Comparison of ENCODE assay signal across 21 cellular contexts in genomic region chr1:168752171-168752570, GRCh38. TPM values are rescaled to one million over a fixed set of nuclear protein-coding genes. Genes with fewer than 3 reads are reported as not detected.
A peak's percentile ranks its signal among the peaks of the same experiment; 100 is the strongest.
DNase-seq lines count a peak whose midpoint lies in the region; ATAC-seq, FAIRE-seq and TF ChIP-seq lines count a peak whose summit lies in the region.
"Had no signal": no experiment of that assay in that cellular context is flagged by ENCODE, and none has a peak within 500 bp of the region (broad histone marks: within the 10 kb centered on the region; RNA-seq: fewer than 3 reads in every experiment).

No MANE protein-coding gene starts in this region.

- no peaks in the 10 kb centered on the region for H3K79me2 ChIP-seq in PC-3 (ENCODE audit: low read length)

- H3K9me2 ChIP-seq in PC-3 (replicated peaks; ENCODE audit: low read length): no peaks in the 10 kb centered on the region

- TF ChIP-seq CTCF in MCF 10A (IDR thresholded peaks at IDR 0.05; ENCODE audit: unreplicated experiment) (no peak), PC-3 (conservative IDR thresholded peaks at IDR 0.05; ENCODE audit: low read depth, low read length) (no peak), endothelial cell (IDR thresholded peaks at IDR 0.05; ENCODE audit: unreplicated experiment) (no peak)

- peak; percentile 92 for ATAC-seq in PC-3
- ATAC-seq: naive thymus-derived CD4-positive, alpha-beta T cell; T-helper 17 cell had no signal

- H3K4me1 ChIP-seq in PC-3 (ENCODE audit: insufficient read depth, low read length) (peaks cover 24% of the 10 kb centered on the region), small intestine (ENCODE audit: control insufficient read depth in 2 of 2, insufficient read depth in 1 of 2, low read depth in 1 of 2, low read length in 1 of 2) (no peaks in the 10 kb centered on the region)
- H3K4me1 ChIP-seq: suprapubic skin had no signal

- 12 to 44% (median 21%) methylated on average over 7 of the region's 7 CpGs for WGBS in small intestine, 3 donors

- H3K4me1 Mint-ChIP-seq in MCF 10A (ENCODE audit: insufficient read depth, unreplicated experiment) (peaks cover 10% of the 10 kb centered on the region), endothelial cell (ENCODE audit: unreplicated experiment) (peaks cover 10% of the 10 kb centered on the region)
- H3K4me1 Mint-ChIP-seq: naive thymus-derived CD4-positive, alpha-beta T cell; T-helper 17 cell had no signal

- DNase-seq in T47D (ENCODE audit: low read depth in 1 of 2, low spot score in 1 of 2): peak; percentile 27 to 43
- DNase-seq in MCF 10A (ENCODE audit: unreplicated experiment): no peak
- peak; percentile 91 for DNase-seq in PC-3
- DNase-seq in epithelial cell of prostate (ENCODE audit: low read depth, low spot score): peak; percentile 29
- DNase-seq in small intestine: peak; percentile 88
- DNase-seq in G401 (ENCODE audit: low spot score): no peak
- DNase-seq in NCI-H2107 treated with DMSO at 0.1 percent for 48 hours (lab: John Stamatoyannopoulos, UW; ENCODE audit: unreplicated experiment): no peak
- no peak for DNase-seq in endothelial cell (ENCODE audit: low spot score)
- DNase-seq: activated CD4-positive, alpha-beta T cell treated with anti-CD3 and anti-CD28 coated beads, Interleukin-2, amount 50 U/mL, for 48 hours; activated T-cell treated with anti-CD3 and anti-CD28 coated beads, Interleukin-2, amount 50 U/mL, for 48 hours; amygdala; dermis blood vessel endothelial cell; left ventricle myocardium inferior; naive thymus-derived CD4-positive, alpha-beta T cell; NCI-H2081 treated with DMSO at 0.1 percent for 48 hours; Right ventricle myocardium superior; T-helper 17 cell had no signal

- H3K27ac ChIP-seq in PC-3 (ENCODE audit: low read length) (peak overlapping the region; percentile 77), epithelial cell of prostate (no peak overlapping the region), small intestine (ENCODE audit: low read depth in 1 of 2, low read length in 1 of 2) (no peak overlapping the region)
- H3K27ac ChIP-seq: left ventricle myocardium inferior, suprapubic skin had no signal

- POLR2A ChIA-PET in MCF 10A (lab: Yijun Ruan, JAX): interaction anchor here (0.7 to 2.0 kb wide), 3 partner anchors 13 to 356 kb away, joined by 3 to 5 read pairs (median 4); no protein-coding TSS in a partner anchor
- POLR2A ChIA-PET in PC-3 (lab: Charles Lee; ENCODE audit: unreplicated experiment): interaction anchor here (0.6 kb wide), 1 partner anchor 41 kb away, joined by 3 read pairs; no protein-coding TSS in a partner anchor

- H3K4me3 Mint-ChIP-seq in MCF 10A (ENCODE audit: unreplicated experiment) (no peak overlapping the region), endothelial cell (ENCODE audit: unreplicated experiment) (no peak overlapping the region)
- H3K4me3 Mint-ChIP-seq: naive thymus-derived CD4-positive, alpha-beta T cell; T-helper 17 cell had no signal

- no peaks in the 10 kb centered on the region for H3K27me3 ChIP-seq in PC-3 (ENCODE audit: low read length)
- H3K27me3 ChIP-seq in small intestine (ENCODE audit: control insufficient read depth in 2 of 2, insufficient read depth in 2 of 2, low read length in 2 of 2): no peaks in the 10 kb centered on the region
- H3K27me3 ChIP-seq: suprapubic skin had no signal

- H3K27ac Mint-ChIP-seq in MCF 10A (ENCODE audit: low read depth, unreplicated experiment) (no peak overlapping the region), endothelial cell (ENCODE audit: unreplicated experiment) (no peak overlapping the region)
- H3K27ac Mint-ChIP-seq: naive thymus-derived CD4-positive, alpha-beta T cell; T-helper 17 cell had no signal

- no peaks in the 10 kb centered on the region for H4K20me1 ChIP-seq in PC-3 (ENCODE audit: low read length)

- H2AFZ ChIP-seq in PC-3 (ENCODE audit: low read length): peak overlapping the region; percentile 66

- no TSS peak for BruUV-seq in MCF 10A (replicated peaks; lab: Mats Ljungman, UMichigan)
- no TSS peak for BruUV-seq in PC-3 (replicated peaks; lab: Mats Ljungman, UMichigan)

- CTCF ChIA-PET in MCF 10A (lab: Yijun Ruan, JAX): interaction anchor here (1.0 kb wide), 1 partner anchor 15 kb away, joined by 3 read pairs; no protein-coding TSS in a partner anchor
- CTCF ChIA-PET in PC-3 (lab: Charles Lee): interaction anchor here (0.5 to 0.9 kb wide), 2 partner anchors 16 to 597 kb away, joined by 3 to 4 read pairs; no protein-coding TSS in a partner anchor

- in situ Hi-C loops in T47D (cut with HindIII; ENCODE audit: low pct_unique_long_range_greater_than_20kb, low sequenced_read_pairs) (no loop called here), G401 (cut with HindIII; ENCODE audit: low sequenced_read_pairs) (no loop called here)

- H3K4me3 ChIP-seq in PC-3 (ENCODE audit: low read length): peak overlapping the region; percentile 47
- no peak overlapping the region for H3K4me3 ChIP-seq in small intestine (ENCODE audit: low read depth in 1 of 2, low read length in 2 of 2)
- H3K4me3 ChIP-seq: left ventricle myocardium inferior, suprapubic skin had no signal

- H3K36me3 Mint-ChIP-seq in MCF 10A (ENCODE audit: insufficient read depth, unreplicated experiment) (no peaks in the 10 kb centered on the region), endothelial cell (ENCODE audit: low read depth, unreplicated experiment) (no peaks in the 10 kb centered on the region)
- H3K36me3 Mint-ChIP-seq: naive thymus-derived CD4-positive, alpha-beta T cell had no signal

- H3K36me3 ChIP-seq in PC-3 (ENCODE audit: low read depth, low read length) (no peaks in the 10 kb centered on the region), small intestine (ENCODE audit: control insufficient read depth in 2 of 2, insufficient read depth in 2 of 2, low read length in 2 of 2) (no peaks in the 10 kb centered on the region)
- H3K36me3 ChIP-seq: left ventricle myocardium inferior, suprapubic skin had no signal

- no peaks in the 10 kb centered on the region for H3K9me3 ChIP-seq in PC-3 (ENCODE audit: low read length)
- H3K9me3 ChIP-seq in small intestine (ENCODE audit: control insufficient read depth, low read depth): no peaks in the 10 kb centered on the region
- H3K9me3 ChIP-seq: left ventricle myocardium inferior, suprapubic skin had no signal

- intact Hi-C loops in MCF 10A (cut with micrococcal nuclease): no loop called here
- intact Hi-C loops in PC-3 (cut with micrococcal nuclease): loop anchor here (1.0 to 5.0 kb wide), 6 partner anchors 42 to 355 kb away; partner anchors contain the start of gene ATP1B1

- H3K27me3 Mint-ChIP-seq in MCF 10A (ENCODE audit: insufficient read depth, unreplicated experiment) (no peaks in the 10 kb centered on the region), endothelial cell (ENCODE audit: unreplicated experiment) (no peaks in the 10 kb centered on the region)

- H3K4me2 ChIP-seq in PC-3 (ENCODE audit: low read length): peak overlapping the region; percentile 87

- no peaks in the 10 kb centered on the region for H3F3A ChIP-seq in PC-3 (ENCODE audit: low read length, unreplicated experiment)

- H3K9ac ChIP-seq in PC-3 (ENCODE audit: low read length): peak overlapping the region; percentile 55

- FAIRE-seq in small intestine (lab: Jason Lieb, UNC): no peak
- FAIRE-seq: GM18507 had no signal

- H3K9me3 Mint-ChIP-seq in MCF 10A (ENCODE audit: unreplicated experiment) (no peaks in the 10 kb centered on the region), endothelial cell (ENCODE audit: unreplicated experiment) (no peaks in the 10 kb centered on the region)

RNA-seq across cellular contexts. Expression of gene DPT, which starts 23.2 kb away (rescaled TPM):
- total RNA-seq in MCF 10A (2022) (1.1 and 1.9 TPM in 2 replicates), PC-3 (2014; rRNA removed) (not detected in 2 replicates), endothelial cell (ENCODE audit: unreplicated experiment) (not detected)
- polyA plus RNA-seq in small intestine: 10 to 100 TPM in 1 of 3 donors, 1 to 10 TPM in 1, under 1 TPM in 1; 0.89 to 42.3 (median 2.7) TPM
- not detected in 2 replicates for total RNA-seq in G401 (2014; rRNA removed; shearing (Covaris generic))
- total RNA-seq: dermis blood vessel endothelial cell; naive thymus-derived CD4-positive, alpha-beta T cell; pulmonary artery endothelial cell; T-helper 17 cell had no signal
- polyA plus RNA-seq: AG04450; naive thymus-derived CD4-positive, alpha-beta T cell had no signal

Comparison
In these comparisons a context has a peak if more than half of its experiments do, and no peak if none do; other contexts are left out.
1. DNase-seq: peak in T47D (2 of 2), PC-3 (single experiment), epithelial cell of prostate (single experiment) and small intestine (single experiment); none in MCF 10A (single experiment), G401 (single experiment), NCI-H2107 treated with DMSO at 0.1 percent for 48 hours (single experiment) and endothelial cell (single experiment).